ENCODE assay signal across 1 cellular context in the genomic region with DNA sequence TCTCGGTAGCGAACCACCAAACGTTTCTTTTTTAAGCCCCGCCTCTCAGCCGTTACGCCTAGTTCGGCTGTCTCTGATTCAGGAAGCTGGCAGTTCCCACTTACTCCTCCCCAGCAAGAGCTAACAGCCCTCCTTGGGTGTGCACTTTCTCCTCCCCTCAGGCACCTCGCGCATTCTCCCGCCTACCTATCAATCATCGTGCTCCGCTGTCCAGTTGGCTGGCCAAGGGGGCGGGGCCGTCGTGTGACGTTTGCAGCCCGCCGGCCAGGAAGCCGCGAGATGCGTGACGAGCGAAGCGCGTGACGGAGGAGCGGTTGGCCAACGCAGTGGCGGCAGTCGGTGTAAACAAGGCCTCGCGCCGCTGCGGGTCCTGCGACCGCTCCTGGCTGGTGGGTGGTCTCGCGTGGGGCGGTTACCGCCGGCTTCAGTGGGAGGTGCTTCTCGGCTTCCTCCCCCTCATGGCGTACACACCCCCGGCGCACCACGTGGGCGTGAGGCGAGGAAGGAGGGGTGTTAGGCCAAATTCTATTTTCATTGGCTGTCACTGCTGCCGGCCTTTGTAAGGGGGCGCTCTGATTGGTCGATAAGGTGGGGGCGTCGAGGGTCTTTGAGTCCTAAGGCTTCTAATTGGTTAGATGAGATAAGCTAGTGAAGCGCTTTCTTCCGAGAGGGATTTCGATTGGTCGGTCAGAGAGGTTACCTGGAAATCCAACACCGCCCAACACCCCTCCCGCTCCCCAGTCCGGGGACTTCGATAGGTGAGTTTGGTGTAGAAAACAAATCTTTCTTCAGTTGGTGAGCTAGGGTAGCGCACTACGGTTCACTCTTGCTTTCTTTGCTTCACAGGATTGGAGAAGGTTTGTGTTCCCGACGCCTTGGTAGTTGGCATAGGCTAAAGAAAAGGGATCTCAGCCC.
A peak's percentile ranks its signal among the peaks of the same experiment; 100 is the strongest.
TF ChIP-seq lines count a peak whose summit lies in the region.

Gene DCAF11, plus strand, starts transcription at position 242 of the 915 bp plus-strand sequence. CDS start 818 bp downstream, outside the sequence.
Gene NRL, minus strand, starts transcription at position 414 of the 915 bp plus-strand sequence. CDS start 32,101 bp downstream, outside the sequence.

TF ChIP-seq in GM23338, 12 proteins besides CTCF, POLR2A, EP300 and RAD21 (continued from another document):
- TF ChIP-seq, protein P1, sequence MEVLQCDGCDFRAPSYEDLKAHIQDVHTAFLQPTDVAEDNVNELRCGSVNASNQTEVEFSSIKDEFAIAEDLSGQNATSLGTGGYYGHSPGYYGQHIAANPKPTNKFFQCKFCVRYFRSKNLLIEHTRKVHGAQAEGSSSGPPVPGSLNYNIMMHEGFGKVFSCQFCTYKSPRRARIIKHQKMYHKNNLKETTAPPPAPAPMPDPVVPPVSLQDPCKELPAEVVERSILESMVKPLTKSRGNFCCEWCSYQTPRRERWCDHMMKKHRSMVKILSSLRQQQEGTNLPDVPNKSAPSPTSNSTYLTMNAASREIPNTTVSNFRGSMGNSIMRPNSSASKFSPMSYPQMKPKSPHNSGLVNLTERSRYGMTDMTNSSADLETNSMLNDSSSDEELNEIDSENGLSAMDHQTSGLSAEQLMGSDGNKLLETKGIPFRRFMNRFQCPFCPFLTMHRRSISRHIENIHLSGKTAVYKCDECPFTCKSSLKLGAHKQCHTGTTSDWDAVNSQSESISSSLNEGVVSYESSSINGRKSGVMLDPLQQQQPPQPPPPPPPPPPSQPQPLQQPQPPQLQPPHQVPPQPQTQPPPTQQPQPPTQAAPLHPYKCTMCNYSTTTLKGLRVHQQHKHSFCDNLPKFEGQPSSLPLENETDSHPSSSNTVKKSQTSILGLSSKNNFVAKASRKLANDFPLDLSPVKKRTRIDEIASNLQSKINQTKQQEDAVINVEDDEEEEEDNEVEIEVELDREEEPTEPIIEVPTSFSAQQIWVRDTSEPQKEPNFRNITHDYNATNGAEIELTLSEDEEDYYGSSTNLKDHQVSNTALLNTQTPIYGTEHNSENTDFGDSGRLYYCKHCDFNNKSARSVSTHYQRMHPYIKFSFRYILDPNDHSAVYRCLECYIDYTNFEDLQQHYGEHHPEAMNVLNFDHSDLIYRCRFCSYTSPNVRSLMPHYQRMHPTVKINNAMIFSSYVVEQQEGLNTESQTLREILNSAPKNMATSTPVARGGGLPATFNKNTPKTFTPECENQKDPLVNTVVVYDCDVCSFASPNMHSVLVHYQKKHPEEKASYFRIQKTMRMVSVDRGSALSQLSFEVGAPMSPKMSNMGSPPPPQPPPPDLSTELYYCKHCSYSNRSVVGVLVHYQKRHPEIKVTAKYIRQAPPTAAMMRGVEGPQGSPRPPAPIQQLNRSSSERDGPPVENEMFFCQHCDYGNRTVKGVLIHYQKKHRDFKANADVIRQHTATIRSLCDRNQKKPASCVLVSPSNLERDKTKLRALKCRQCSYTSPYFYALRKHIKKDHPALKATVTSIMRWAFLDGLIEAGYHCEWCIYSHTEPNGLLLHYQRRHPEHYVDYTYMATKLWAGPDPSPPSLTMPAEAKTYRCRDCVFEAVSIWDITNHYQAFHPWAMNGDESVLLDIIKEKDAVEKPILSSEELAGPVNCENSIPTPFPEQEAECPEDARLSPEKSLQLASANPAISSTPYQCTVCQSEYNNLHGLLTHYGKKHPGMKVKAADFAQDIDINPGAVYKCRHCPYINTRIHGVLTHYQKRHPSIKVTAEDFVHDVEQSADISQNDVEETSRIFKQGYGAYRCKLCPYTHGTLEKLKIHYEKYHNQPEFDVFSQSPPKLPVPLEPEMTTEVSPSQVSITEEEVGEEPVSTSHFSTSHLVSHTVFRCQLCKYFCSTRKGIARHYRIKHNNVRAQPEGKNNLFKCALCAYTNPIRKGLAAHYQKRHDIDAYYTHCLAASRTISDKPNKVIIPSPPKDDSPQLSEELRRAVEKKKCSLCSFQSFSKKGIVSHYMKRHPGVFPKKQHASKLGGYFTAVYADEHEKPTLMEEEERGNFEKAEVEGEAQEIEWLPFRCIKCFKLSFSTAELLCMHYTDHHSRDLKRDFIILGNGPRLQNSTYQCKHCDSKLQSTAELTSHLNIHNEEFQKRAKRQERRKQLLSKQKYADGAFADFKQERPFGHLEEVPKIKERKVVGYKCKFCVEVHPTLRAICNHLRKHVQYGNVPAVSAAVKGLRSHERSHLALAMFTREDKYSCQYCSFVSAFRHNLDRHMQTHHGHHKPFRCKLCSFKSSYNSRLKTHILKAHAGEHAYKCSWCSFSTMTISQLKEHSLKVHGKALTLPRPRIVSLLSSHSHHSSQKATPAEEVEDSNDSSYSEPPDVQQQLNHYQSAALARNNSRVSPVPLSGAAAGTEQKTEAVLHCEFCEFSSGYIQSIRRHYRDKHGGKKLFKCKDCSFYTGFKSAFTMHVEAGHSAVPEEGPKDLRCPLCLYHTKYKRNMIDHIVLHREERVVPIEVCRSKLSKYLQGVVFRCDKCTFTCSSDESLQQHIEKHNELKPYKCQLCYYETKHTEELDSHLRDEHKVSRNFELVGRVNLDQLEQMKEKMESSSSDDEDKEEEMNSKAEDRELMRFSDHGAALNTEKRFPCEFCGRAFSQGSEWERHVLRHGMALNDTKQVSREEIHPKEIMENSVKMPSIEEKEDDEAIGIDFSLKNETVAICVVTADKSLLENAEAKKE (CRISPR knock-in tag; IDR thresholded peaks at IDR 0.05): no peak
- TF ChIP-seq ETS1 (IDR thresholded peaks at IDR 0.05): peak; percentile 35; the same call in 1 of the 2 replicates
- no peak for TF ChIP-seq ZNF331 (CRISPR knock-in tag; IDR thresholded peaks at IDR 0.05; ENCODE audit: low read depth)
- TF ChIP-seq NANOG (IDR thresholded peaks at IDR 0.05; ENCODE audit: borderline replicate concordance): no peak
- TF ChIP-seq, protein P2, sequence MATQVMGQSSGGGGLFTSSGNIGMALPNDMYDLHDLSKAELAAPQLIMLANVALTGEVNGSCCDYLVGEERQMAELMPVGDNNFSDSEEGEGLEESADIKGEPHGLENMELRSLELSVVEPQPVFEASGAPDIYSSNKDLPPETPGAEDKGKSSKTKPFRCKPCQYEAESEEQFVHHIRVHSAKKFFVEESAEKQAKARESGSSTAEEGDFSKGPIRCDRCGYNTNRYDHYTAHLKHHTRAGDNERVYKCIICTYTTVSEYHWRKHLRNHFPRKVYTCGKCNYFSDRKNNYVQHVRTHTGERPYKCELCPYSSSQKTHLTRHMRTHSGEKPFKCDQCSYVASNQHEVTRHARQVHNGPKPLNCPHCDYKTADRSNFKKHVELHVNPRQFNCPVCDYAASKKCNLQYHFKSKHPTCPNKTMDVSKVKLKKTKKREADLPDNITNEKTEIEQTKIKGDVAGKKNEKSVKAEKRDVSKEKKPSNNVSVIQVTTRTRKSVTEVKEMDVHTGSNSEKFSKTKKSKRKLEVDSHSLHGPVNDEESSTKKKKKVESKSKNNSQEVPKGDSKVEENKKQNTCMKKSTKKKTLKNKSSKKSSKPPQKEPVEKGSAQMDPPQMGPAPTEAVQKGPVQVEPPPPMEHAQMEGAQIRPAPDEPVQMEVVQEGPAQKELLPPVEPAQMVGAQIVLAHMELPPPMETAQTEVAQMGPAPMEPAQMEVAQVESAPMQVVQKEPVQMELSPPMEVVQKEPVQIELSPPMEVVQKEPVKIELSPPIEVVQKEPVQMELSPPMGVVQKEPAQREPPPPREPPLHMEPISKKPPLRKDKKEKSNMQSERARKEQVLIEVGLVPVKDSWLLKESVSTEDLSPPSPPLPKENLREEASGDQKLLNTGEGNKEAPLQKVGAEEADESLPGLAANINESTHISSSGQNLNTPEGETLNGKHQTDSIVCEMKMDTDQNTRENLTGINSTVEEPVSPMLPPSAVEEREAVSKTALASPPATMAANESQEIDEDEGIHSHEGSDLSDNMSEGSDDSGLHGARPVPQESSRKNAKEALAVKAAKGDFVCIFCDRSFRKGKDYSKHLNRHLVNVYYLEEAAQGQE (IDR thresholded peaks at IDR 0.05; ENCODE audit: unreplicated experiment): no peak
- no peak for TF ChIP-seq EZH2phosphoT487 (IDR thresholded peaks at IDR 0.05; ENCODE audit: unreplicated experiment)
- TF ChIP-seq STAT1 (IDR thresholded peaks at IDR 0.05; ENCODE audit: unreplicated experiment): no peak
- no peak for TF ChIP-seq EZH2 (IDR thresholded peaks at IDR 0.05; ENCODE audit: low read depth, unreplicated experiment)
- TF ChIP-seq JUNB (IDR thresholded peaks at IDR 0.05; ENCODE audit: unreplicated experiment): no peak
- TF ChIP-seq CREB1 (CRISPR knock-in tag; IDR thresholded peaks at IDR 0.05; ENCODE audit: low read depth): peak; percentile 92
- TF ChIP-seq ZNF114 (CRISPR knock-in tag; IDR thresholded peaks at IDR 0.05): no peak
